13 cellular contexts compared by ENCODE assay signal in genomic region chr13:51425410-51426042, GRCh38. TPM values are rescaled to one million over a fixed set of nuclear protein-coding genes. Genes with fewer than 3 reads are reported as not detected.
A peak's percentile ranks its signal among the peaks of the same experiment; 100 is the strongest.
DNase-seq lines count a peak whose midpoint lies in the region; ATAC-seq and TF ChIP-seq lines count a peak whose summit lies in the region.
"Had no signal": no experiment of that assay in that cellular context is flagged by ENCODE, and none has a peak within 500 bp of the region (broad histone marks: within the 10 kb centered on the region; RNA-seq: fewer than 3 reads in every experiment).

No MANE protein-coding gene starts in this region.

- peak overlapping the region; percentile 8 for H3K4me2 ChIP-seq in Karpas-422 (ENCODE audit: low read depth, low read length, poor library complexity, severe bottlenecking)

- H3K9me3 Mint-ChIP-seq in CD14-positive monocyte = no peaks in the 10 kb centered on the region

- H3K79me2 ChIP-seq in Karpas-422 (ENCODE audit: low read length) = peaks cover 96% of the 10 kb centered on the region

- peak overlapping the region; percentile 27; the same call in 1 of the 2 replicates for H3K27ac ChIP-seq in Karpas-422 (ENCODE audit: low read length)
- H3K27ac ChIP-seq: foreskin keratinocyte, sigmoid colon had no signal

- H3K9me3 ChIP-seq in Karpas-422 (ENCODE audit: low read length) = no peaks in the 10 kb centered on the region
- H3K9me3 ChIP-seq: sigmoid colon had no signal

- no peaks in the 10 kb centered on the region for H4K20me1 ChIP-seq in Karpas-422 (ENCODE audit: insufficient read depth, low read depth, low read length)

- H3K36me3 ChIP-seq in Karpas-422 (ENCODE audit: insufficient read depth, low read length) = peaks cover 47% of the 10 kb centered on the region

- no peak overlapping the region for H3K9ac ChIP-seq in Karpas-422 (ENCODE audit: low read length)

- intact Hi-C loops in CD14-positive monocyte (cut with micrococcal nuclease) = no loop called here

- H3K4me1 ChIP-seq in Karpas-422 (ENCODE audit: low read length) = peaks cover 77% of the 10 kb centered on the region

- H3K27me3 ChIP-seq in Karpas-422 (ENCODE audit: low read length) = no peaks in the 10 kb centered on the region
- H3K27me3 ChIP-seq: foreskin keratinocyte, sigmoid colon had no signal

- no peak for TF ChIP-seq CTCF in AG09319 (IDR thresholded peaks at IDR 0.05; ENCODE audit: low read depth, low read length)
- TF ChIP-seq CTCF in fibroblast of pulmonary artery (IDR thresholded peaks at IDR 0.05; ENCODE audit: low read length, missing control alignments) = no peak
- no peak for TF ChIP-seq CTCF in CD14-positive monocyte (IDR thresholded peaks at IDR 0.05)

- no peaks in the 10 kb centered on the region for H3K27me3 Mint-ChIP-seq in CD14-positive monocyte (ENCODE audit: low read depth in 3 of 3)

- ATAC-seq in HG03025 (IDR thresholded peaks at IDR 0.05; ENCODE audit: low FRiP score, unreplicated experiment) (no peak), GM21717 (IDR thresholded peaks at IDR 0.05; ENCODE audit: unreplicated experiment) (no peak)
- ATAC-seq: foreskin keratinocyte had no signal

- H3K9me2 ChIP-seq in Karpas-422 (replicated peaks; ENCODE audit: insufficient read depth, low read length) = no peaks in the 10 kb centered on the region

- peak; percentile 8 for DNase-seq in AG09319 (ENCODE audit: extremely low read depth, low read depth)
- DNase-seq in Karpas-422 = no peak
- DNase-seq in fibroblast of pulmonary artery (ENCODE audit: low read depth) = peak; percentile 69
- DNase-seq in myocyte (ENCODE audit: low read depth) = peak; percentile 15
- no peak for DNase-seq in DMS153 treated with DMSO at 0.1 percent for 48 hours (lab: John Stamatoyannopoulos, UW; ENCODE audit: unreplicated experiment)
- DNase-seq in CD14-positive monocyte (ENCODE audit: low spot score) = no peak
- DNase-seq: C1 segment of cervical spinal cord, NCI-H226, sigmoid colon, trophoblast cell had no signal

- H3K4me3 ChIP-seq in Karpas-422 (ENCODE audit: low read length) = no peak overlapping the region
- H3K4me3 ChIP-seq in fibroblast of pulmonary artery (replicated peaks; ENCODE audit: low read depth, low read length) = no peak overlapping the region
- H3K4me3 ChIP-seq: sigmoid colon had no signal

- H3K36me3 Mint-ChIP-seq in CD14-positive monocyte = peaks cover 46 to 60% of the 10 kb centered on the region in 2 donors

- peaks cover 8% of the 10 kb centered on the region for H3K4me1 Mint-ChIP-seq in CD14-positive monocyte

- H2AFZ ChIP-seq in Karpas-422 (ENCODE audit: low read length) = no peak overlapping the region

- H3K4me3 Mint-ChIP-seq in CD14-positive monocyte = no peak overlapping the region

- H3K27ac Mint-ChIP-seq in CD14-positive monocyte = no peak overlapping the region

RNA-seq across cellular contexts. Expression of gene INTS6, which starts 27.3 kb away (rescaled TPM):
- total RNA-seq in Karpas-422 (2014; rRNA removed; shearing (Covaris generic); ENCODE audit: low replicate concordance) = 61.0 and 86.2 TPM in 2 replicates
- 38.2 and 42.6 TPM in 2 replicates for total RNA-seq in myocyte
- polyA plus RNA-seq in myocyte (2012) = 15.7 TPM
- polyA plus RNA-seq in CD14-positive monocyte = 10 to 100 TPM; 10.8 to 11.6 TPM

Comparison
In these comparisons a context has a peak if more than half of its experiments do, and no peak if none do; other contexts are left out.
1. DNase-seq: peak in AG09319 (single experiment), fibroblast of pulmonary artery (single experiment) and myocyte (single experiment); none in Karpas-422 (single experiment), DMS153 treated with DMSO at 0.1 percent for 48 hours (single experiment) and CD14-positive monocyte (single experiment).